ENCODE assay signal across 8 cellular contexts in the genomic region with DNA sequence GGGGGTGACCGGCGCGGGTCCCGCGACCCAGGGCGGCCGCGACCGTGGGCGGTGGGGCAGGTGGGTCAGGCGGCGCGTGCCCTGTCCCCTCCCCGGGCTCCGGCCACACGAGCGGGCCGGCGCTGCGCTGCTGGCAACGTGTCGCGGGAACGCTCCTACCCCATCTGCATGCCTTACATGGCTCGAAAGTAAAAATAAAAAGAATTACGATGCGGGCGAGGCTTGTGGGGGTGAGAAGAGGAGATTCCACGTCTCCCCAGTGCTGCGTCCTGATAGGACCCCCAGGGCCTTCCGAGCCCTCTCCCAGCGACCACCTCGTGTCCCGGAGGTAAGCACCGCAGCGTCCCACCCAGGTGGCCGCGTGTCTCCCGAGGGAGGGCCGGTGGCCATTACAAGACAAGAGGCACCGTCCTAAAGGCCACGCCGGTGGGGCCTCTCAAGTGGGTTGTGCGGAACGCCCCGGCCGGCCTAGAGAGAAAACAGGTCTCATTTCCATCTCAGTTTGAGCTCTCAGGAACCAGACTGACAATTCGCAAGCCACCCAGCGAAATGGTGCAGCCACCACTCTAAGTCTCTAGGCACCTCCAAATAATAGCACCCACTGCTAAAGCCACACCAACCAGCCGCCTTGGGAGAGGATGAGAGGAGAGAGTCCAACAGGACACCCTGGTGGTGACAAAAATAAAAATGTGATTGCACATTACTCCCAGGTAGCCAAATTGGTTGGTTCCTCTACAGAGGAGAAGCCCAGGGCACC. TPM values are rescaled to one million over a fixed set of nuclear protein-coding genes. Genes with fewer than 3 reads are reported as not detected.
DNase-seq lines count a peak whose midpoint lies in the region; ATAC-seq, FAIRE-seq and TF ChIP-seq lines count a peak whose summit lies in the region.

No MANE protein-coding gene starts in this region.

- peak overlapping the region; percentile 61 to 86 (median 74) for H3K27ac ChIP-seq in pancreas
- peak overlapping the region; percentile 67 to 95 for H3K27ac ChIP-seq in aorta (ENCODE audit: low read depth in 1 of 2, low read length in 2 of 2)

- no peaks in the 10 kb centered on the region for H3K36me3 ChIP-seq in pancreas
- no peaks in the 10 kb centered on the region for H3K36me3 ChIP-seq in aorta (ENCODE audit: control insufficient read depth in 1 of 2, insufficient read depth in 2 of 2, low read length in 1 of 2)

- no peak for FAIRE-seq in pancreas (lab: Jason Lieb, UNC)

- no peaks in the 10 kb centered on the region for H3K9me3 Mint-ChIP-seq in activated naive CD4-positive, alpha-beta T cell treated with anti-CD3 and anti-CD28 coated beads for 36 hours
- peaks cover 16% of the 10 kb centered on the region for H3K9me3 Mint-ChIP-seq in glutamatergic neuron (ENCODE audit: unreplicated experiment)

- ATAC-seq in GM21529 (IDR thresholded peaks at IDR 0.05; ENCODE audit: unreplicated experiment): peak; percentile 52
- ATAC-seq in pancreas: peak; percentile 18 to 60 (median 50)
- peak; percentile 63 for ATAC-seq in aorta (ENCODE audit: low FRiP score)

- TF ChIP-seq CTCF in glutamatergic neuron (IDR thresholded peaks at IDR 0.05; ENCODE audit: partially characterized antibody, unreplicated experiment) (peak; percentile 58), pancreas (IDR thresholded peaks at IDR 0.05) (peak in 2 of 4 donors; percentile 17 to 33)

- intact Hi-C loops in activated naive CD4-positive, alpha-beta T cell treated with anti-CD3 and anti-CD28 coated beads for 36 hours (cut with micrococcal nuclease): loop anchor here (1.0 to 5.0 kb wide), 11 partner anchors 13 to 625 kb away; a partner anchor contains a TSS
- intact Hi-C loops in pancreas (cut with DNase I): no loop called here
- intact Hi-C loops in aorta (cut with DNase I): loop anchor here (5.0 to 10.0 kb wide), 10 partner anchors 60 to 495 kb away; no protein-coding TSS in a partner anchor

- H3K27me3 ChIP-seq in pancreas (no peaks in the 10 kb centered on the region), aorta (ENCODE audit: control insufficient read depth in 1 of 2, insufficient read depth in 2 of 2, low read length in 1 of 2) (no peaks in the 10 kb centered on the region)

- WGBS in pancreas, 2 donors: 0 to 1% methylated on average over 48 to 50 of the region's 50 CpGs
- WGBS in aorta, 2 donors: 0 to 1% methylated on average over 34 to 50 of the region's 50 CpGs

- H3K27ac Mint-ChIP-seq in activated naive CD4-positive, alpha-beta T cell treated with anti-CD3 and anti-CD28 coated beads for 36 hours: peak overlapping the region; percentile 93
- peak overlapping the region; percentile 86 for H3K27ac Mint-ChIP-seq in glutamatergic neuron (ENCODE audit: unreplicated experiment)

- peaks cover 10% of the 10 kb centered on the region for H3K36me3 Mint-ChIP-seq in activated naive CD4-positive, alpha-beta T cell treated with anti-CD3 and anti-CD28 coated beads for 36 hours (ENCODE audit: low read depth)
- H3K36me3 Mint-ChIP-seq in glutamatergic neuron (ENCODE audit: unreplicated experiment): no peaks in the 10 kb centered on the region

- H3K4me1 Mint-ChIP-seq in activated naive CD4-positive, alpha-beta T cell treated with anti-CD3 and anti-CD28 coated beads for 36 hours (ENCODE audit: low read depth): peaks cover 59% of the 10 kb centered on the region
- H3K4me1 Mint-ChIP-seq in glutamatergic neuron (ENCODE audit: low read depth, unreplicated experiment): peaks cover 20% of the 10 kb centered on the region

- CTCF ChIA-PET in activated naive CD4-positive, alpha-beta T cell treated with anti-CD3 and anti-CD28 coated beads for 36 hours (lab: Charles Lee): interaction anchor here (0.7 to 1.0 kb wide), 2 partner anchors 9 to 219 kb away, joined by 3 to 4 read pairs; no protein-coding TSS in a partner anchor

- H3K4me1 ChIP-seq in pancreas: peaks cover 0 to 9% (median 4%) of the 10 kb centered on the region in 3 donors
- H3K4me1 ChIP-seq in aorta (ENCODE audit: control insufficient read depth in 1 of 2, insufficient read depth in 2 of 2, low read length in 2 of 2): peaks cover 0 to 2% of the 10 kb centered on the region in 2 donors

- peak overlapping the region; percentile 92 for H3K4me3 Mint-ChIP-seq in activated naive CD4-positive, alpha-beta T cell treated with anti-CD3 and anti-CD28 coated beads for 36 hours
- peak overlapping the region; percentile 92 for H3K4me3 Mint-ChIP-seq in glutamatergic neuron (ENCODE audit: unreplicated experiment)

- H3K9me3 ChIP-seq in pancreas (no peaks in the 10 kb centered on the region), aorta (ENCODE audit: control insufficient read depth, low read length) (no peaks in the 10 kb centered on the region)

- H3K4me3 ChIP-seq in Jurkat, Clone E6-1 (ENCODE audit: low read length): peak overlapping the region; percentile 79
- H3K4me3 ChIP-seq in pancreas (peak overlapping the region; percentile 51 to 78 (median 71)), aorta (ENCODE audit: low read length in 2 of 2) (peak overlapping the region; percentile 1 to 100)

- H3K27me3 Mint-ChIP-seq in activated naive CD4-positive, alpha-beta T cell treated with anti-CD3 and anti-CD28 coated beads for 36 hours (ENCODE audit: low read depth): no peaks in the 10 kb centered on the region
- peaks cover 12% of the 10 kb centered on the region for H3K27me3 Mint-ChIP-seq in glutamatergic neuron (ENCODE audit: unreplicated experiment)

- DNase-seq in EH (ENCODE audit: low read depth) (peak; percentile 64), SHP77 treated with DMSO at 0.1 percent for 48 hours (lab: John Stamatoyannopoulos, UW) (peak; percentile 42), glutamatergic neuron (peak; percentile 58), pancreas (peak; percentile 39 to 87 (median 68)), aorta (peak; percentile 72 to 90)
- peak; percentile 73 for DNase-seq in Jurkat, Clone E6-1 (ENCODE audit: low read depth, low spot score)
- DNase-seq in activated naive CD4-positive, alpha-beta T cell treated with anti-CD3 and anti-CD28 coated beads for 36 hours: peak; percentile 73

RNA-seq across cellular contexts. Expression of a gene that starts 0.6 kb away (rescaled TPM):
- 30.0 TPM for polyA plus RNA-seq in Jurkat, Clone E6-1 (2012; ENCODE audit: insufficient read depth, insufficient read length)
- 10 to 100 TPM; 64.6 to 65.0 TPM for total RNA-seq in activated naive CD4-positive, alpha-beta T cell treated with anti-CD3 and anti-CD28 coated beads for 36 hours
- total RNA-seq in glutamatergic neuron (ENCODE audit: unreplicated experiment) (139 TPM), pancreas (10 to 100 TPM; 28.3 to 58.0 (median 34.7) TPM), aorta (100 to 1,000 TPM; 150 to 225 TPM)
- polyA plus RNA-seq in pancreas (1 to 10 TPM; 8.8 TPM), aorta (10 to 100 TPM; 21.4 to 51.8 TPM)

Comparison
In these comparisons a context has a peak if more than half of its experiments do, and no peak if none do; other contexts are left out.
1. Peak in every context shown above with its lines: DNase-seq, ATAC-seq, H3K4me3 ChIP-seq and H3K27ac ChIP-seq.
2. intact Hi-C loops: an anchor here in activated naive CD4-positive, alpha-beta T cell treated with anti-CD3 and anti-CD28 coated beads for 36 hours (1.0 to 5.0 kb wide) and aorta (5.0 to 10.0 kb wide); none called in pancreas.